21 cellular contexts compared by ENCODE assay signal in the genomic region with DNA sequence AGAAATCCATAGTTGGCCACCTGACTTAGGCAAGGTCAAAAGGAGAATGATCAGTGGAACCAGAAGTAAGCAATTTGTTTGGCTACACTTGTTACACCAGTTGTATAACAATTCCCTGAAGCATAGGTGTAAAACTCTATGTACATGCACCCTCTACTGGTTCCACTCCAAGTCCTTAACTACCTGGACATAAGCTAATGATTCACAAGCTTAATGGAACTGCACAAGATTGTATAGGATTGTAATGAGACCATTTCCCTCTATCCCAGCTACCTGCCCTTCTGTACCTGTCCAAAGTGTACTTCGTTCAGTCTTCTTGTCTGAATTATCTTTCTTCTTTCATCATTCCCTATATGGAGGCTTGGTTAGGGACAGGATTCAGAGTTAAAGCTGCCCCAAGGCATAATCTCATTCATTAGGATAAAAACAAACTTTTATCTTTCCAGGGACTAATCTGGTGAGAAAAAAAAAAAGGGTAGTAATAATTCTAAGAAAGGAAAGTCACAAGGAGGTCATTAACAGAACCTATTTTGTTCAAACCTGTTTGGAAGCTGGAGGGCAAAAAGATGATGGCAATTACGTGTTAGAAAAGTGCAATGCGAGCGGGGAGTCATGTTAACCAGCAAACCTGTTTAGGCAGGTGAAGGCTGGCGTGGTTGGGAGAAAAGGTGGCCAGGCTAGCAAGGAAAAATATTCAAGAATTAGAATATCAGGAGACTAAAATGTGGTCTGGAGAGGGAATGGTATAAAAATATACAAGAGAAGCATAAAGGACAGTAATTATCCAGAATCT. TPM values are rescaled to one million over a fixed set of nuclear protein-coding genes. Genes with fewer than 3 reads are reported as not detected.
DNase-seq lines count a peak whose midpoint lies in the region; ATAC-seq, FAIRE-seq and TF ChIP-seq lines count a peak whose summit lies in the region.
"Had no signal": no experiment of that assay in that cellular context is flagged by ENCODE, and none has a peak within 500 bp of the region (broad histone marks: within the 10 kb centered on the region; RNA-seq: fewer than 3 reads in every experiment).

No MANE protein-coding gene starts in this region.

- no peaks in the 10 kb centered on the region for H3K4me1 ChIP-seq in OCI-LY3 (ENCODE audit: low read length)
- no peaks in the 10 kb centered on the region for H3K4me1 ChIP-seq in esophagus muscularis mucosa
- H3K4me1 ChIP-seq in pancreas = no peaks in the 10 kb centered on the region
- H3K4me1 ChIP-seq in PC-3 (ENCODE audit: insufficient read depth, low read length) = peaks cover 20% of the 10 kb centered on the region
- H3K4me1 ChIP-seq: psoas muscle had no signal

- ATAC-seq in pancreas (peak in 1 of 4 donors; percentile 46), PC-3 (no peak)
- ATAC-seq: A549; activated T-helper 17 cell treated with anti-CD3 and anti-CD28 coated beads, Interleukin-2, amount 50 U/mL, for 72 hours; psoas muscle had no signal

- H3K9me3 ChIP-seq in OCI-LY3 (ENCODE audit: insufficient read depth, low read length) (no peaks in the 10 kb centered on the region), esophagus muscularis mucosa (no peaks in the 10 kb centered on the region), pancreas (no peaks in the 10 kb centered on the region), PC-3 (ENCODE audit: low read length) (no peaks in the 10 kb centered on the region)
- H3K9me3 ChIP-seq: A549, psoas muscle had no signal

- WGBS in esophagus muscularis mucosa = 87% methylated on average over 5 of the region's 5 CpGs
- WGBS in pancreas, 2 donors = 62 to 73% methylated on average over 5 of the region's 5 CpGs

- no peaks in the 10 kb centered on the region for H3K36me3 ChIP-seq in OCI-LY3 (replicated peaks; ENCODE audit: low read depth, low read length)
- H3K36me3 ChIP-seq in esophagus muscularis mucosa = no peaks in the 10 kb centered on the region
- no peaks in the 10 kb centered on the region for H3K36me3 ChIP-seq in pancreas
- no peaks in the 10 kb centered on the region for H3K36me3 ChIP-seq in PC-3 (ENCODE audit: low read depth, low read length)

- CTCF ChIA-PET in PC-3 (lab: Charles Lee) = interaction anchor here (0.6 to 1.0 kb wide), 2 partner anchors 23 to 221 kb away, joined by 6 to 9 read pairs; no protein-coding TSS in a partner anchor

- H2AFZ ChIP-seq in OCI-LY3 (ENCODE audit: low read depth, low read length) (no peak overlapping the region), PC-3 (ENCODE audit: low read length) (no peak overlapping the region)
- H2AFZ ChIP-seq: PC-9 had no signal

- H3K4me1 Mint-ChIP-seq in activated T-helper 1 cell treated with anti-CD3 and anti-CD28 coated beads, Interleukin-12 subunit alpha, Interleukin-12 subunit beta, Interleukin-2, Interleukin-4 antibody, amounts not matched to agents 30 ng/mL and 10 ng/mL and 1 ng/mL, durations not matched to agents 14 hours and 24 hours and 36 hours (ENCODE audit: low read depth) = no peaks in the 10 kb centered on the region
- H3K4me1 Mint-ChIP-seq: activated T-helper 17 cell treated with anti-CD3 and anti-CD28 coated beads, Interleukin-2, amount 50 U/mL, for 72 hours; memory B cell had no signal

- DNase-seq in esophagus muscularis mucosa (ENCODE audit: extremely low spot score) (peak; percentile 19), pancreas (no peak), PC-3 (no peak), MV-4-11 (lab: John Stamatoyannopoulos, UW) (no peak), amniotic stem cell (lab: John Stamatoyannopoulos, UW) (no peak)
- no peak for DNase-seq in activated T-helper 1 cell treated with anti-CD3 and anti-CD28 coated beads, Interleukin-12 subunit alpha, Interleukin-12 subunit beta, Interleukin-2, Interleukin-4 antibody, amounts not matched to agents 30 ng/mL and 10 ng/mL and 1 ng/mL, durations not matched to agents 14 hours and 24 hours and 36 hours (ENCODE audit: low spot score)
- DNase-seq: DMS79, erythroblast, NCI-H2081 treated with DMSO at 0.1 percent for 48 hours, NCI-H526 treated with DMSO at 0.1 percent for 48 hours, nephron progenitor cell, PC-9, psoas muscle had no signal

- no peak for TF ChIP-seq POLR2A in esophagus muscularis mucosa (IDR thresholded peaks at IDR 0.05; ENCODE audit: low read depth)

- H4K20me1 ChIP-seq in OCI-LY3 (ENCODE audit: insufficient read depth, low read length) (no peaks in the 10 kb centered on the region), PC-3 (ENCODE audit: low read length) (no peaks in the 10 kb centered on the region)

- no TSS peak for BruUV-seq in PC-3 (replicated peaks; lab: Mats Ljungman, UMichigan)

- H3K79me2 ChIP-seq in OCI-LY3 (ENCODE audit: low read length) = no peaks in the 10 kb centered on the region
- H3K79me2 ChIP-seq in PC-3 (ENCODE audit: low read length) = no peaks in the 10 kb centered on the region

- no peak for TF ChIP-seq EP300 in esophagus muscularis mucosa (IDR thresholded peaks at IDR 0.05)

- FAIRE-seq in pancreas (lab: Jason Lieb, UNC) = peak; percentile 34
- FAIRE-seq: A549, H1 had no signal

- H3K9me3 Mint-ChIP-seq in activated T-helper 1 cell treated with anti-CD3 and anti-CD28 coated beads, Interleukin-12 subunit alpha, Interleukin-12 subunit beta, Interleukin-2, Interleukin-4 antibody, amounts not matched to agents 30 ng/mL and 10 ng/mL and 1 ng/mL, durations not matched to agents 14 hours and 24 hours and 36 hours = no peaks in the 10 kb centered on the region
- H3K9me3 Mint-ChIP-seq: activated T-helper 17 cell treated with anti-CD3 and anti-CD28 coated beads, Interleukin-2, amount 50 U/mL, for 72 hours; dendritic cell treated with granulocyte-macrophage colony-stimulating factor and Interleukin-4, amounts not matched to agents 40 ng/mL and 50 ng/mL, for 4 days; memory B cell; nephron progenitor cell had no signal

- H3K4me3 ChIP-seq in OCI-LY3 (ENCODE audit: low read length) (no peak overlapping the region), esophagus muscularis mucosa (no peak overlapping the region), pancreas (no peak overlapping the region), PC-3 (ENCODE audit: low read length) (no peak overlapping the region)
- H3K4me3 ChIP-seq: A549, PC-9, psoas muscle had no signal

- no peak overlapping the region for H3K27ac Mint-ChIP-seq in activated T-helper 1 cell treated with anti-CD3 and anti-CD28 coated beads, Interleukin-12 subunit alpha, Interleukin-12 subunit beta, Interleukin-2, Interleukin-4 antibody, amounts not matched to agents 30 ng/mL and 10 ng/mL and 1 ng/mL, durations not matched to agents 14 hours and 24 hours and 36 hours
- H3K27ac Mint-ChIP-seq: activated T-helper 17 cell treated with anti-CD3 and anti-CD28 coated beads, Interleukin-2, amount 50 U/mL, for 72 hours; dendritic cell treated with granulocyte-macrophage colony-stimulating factor and Interleukin-4, amounts not matched to agents 40 ng/mL and 50 ng/mL, for 4 days; memory B cell; nephron progenitor cell had no signal

- H3K9ac ChIP-seq in OCI-LY3 (ENCODE audit: low read length) (no peak overlapping the region), PC-3 (ENCODE audit: low read length) (no peak overlapping the region)

- intact Hi-C loops in esophagus muscularis mucosa (cut with DNase I) = no loop called here
- intact Hi-C loops in pancreas (cut with DNase I) = no loop called here
- intact Hi-C loops in PC-3 (cut with micrococcal nuclease) = no loop called here
- intact Hi-C loops in activated T-helper 1 cell treated with anti-CD3 and anti-CD28 coated beads, Interleukin-12 subunit alpha, Interleukin-12 subunit beta, Interleukin-2, Interleukin-4 antibody, amounts not matched to agents 30 ng/mL and 10 ng/mL and 1 ng/mL, durations not matched to agents 14 hours and 24 hours and 36 hours (cut with micrococcal nuclease) = no loop called here

- H3K36me3 Mint-ChIP-seq in activated T-helper 1 cell treated with anti-CD3 and anti-CD28 coated beads, Interleukin-12 subunit alpha, Interleukin-12 subunit beta, Interleukin-2, Interleukin-4 antibody, amounts not matched to agents 30 ng/mL and 10 ng/mL and 1 ng/mL, durations not matched to agents 14 hours and 24 hours and 36 hours (ENCODE audit: low read depth) = no peaks in the 10 kb centered on the region
- H3K36me3 Mint-ChIP-seq: memory B cell had no signal

- H3K27me3 Mint-ChIP-seq in activated T-helper 1 cell treated with anti-CD3 and anti-CD28 coated beads, Interleukin-12 subunit alpha, Interleukin-12 subunit beta, Interleukin-2, Interleukin-4 antibody, amounts not matched to agents 30 ng/mL and 10 ng/mL and 1 ng/mL, durations not matched to agents 14 hours and 24 hours and 36 hours (ENCODE audit: insufficient read depth) = peaks cover 14% of the 10 kb centered on the region

- H3F3A ChIP-seq in PC-3 (ENCODE audit: low read length, unreplicated experiment) = no peaks in the 10 kb centered on the region

- no peak overlapping the region for H3K4me2 ChIP-seq in OCI-LY3 (ENCODE audit: low read length)
- no peak overlapping the region for H3K4me2 ChIP-seq in PC-3 (ENCODE audit: low read length)
- H3K4me2 ChIP-seq: A549, PC-9 had no signal

- H3K9me2 ChIP-seq in PC-3 (replicated peaks; ENCODE audit: low read length) = no peaks in the 10 kb centered on the region

- H3K27me3 ChIP-seq in OCI-LY3 (ENCODE audit: low read depth, low read length) = peaks cover 64% of the 10 kb centered on the region
- no peaks in the 10 kb centered on the region for H3K27me3 ChIP-seq in esophagus muscularis mucosa
- H3K27me3 ChIP-seq in pancreas = no peaks in the 10 kb centered on the region
- H3K27me3 ChIP-seq in PC-3 (ENCODE audit: low read length) = no peaks in the 10 kb centered on the region

- peak; percentile 8; the same call in 1 of the 2 replicates for TF ChIP-seq CTCF in C4-2B (conservative IDR thresholded peaks at IDR 0.05)
- peak; percentile 18; the same call in 1 of the 2 replicates for TF ChIP-seq CTCF in OCI-LY3 (IDR thresholded peaks at IDR 0.05; ENCODE audit: low read depth, low read length)
- no peak for TF ChIP-seq CTCF in esophagus muscularis mucosa (IDR thresholded peaks at IDR 0.05)
- no peak for TF ChIP-seq CTCF in pancreas (IDR thresholded peaks at IDR 0.05)
- no peak for TF ChIP-seq CTCF in PC-3 (conservative IDR thresholded peaks at IDR 0.05; ENCODE audit: low read depth, low read length)

- POLR2A ChIA-PET in PC-3 (lab: Charles Lee; ENCODE audit: unreplicated experiment) = no interaction called here

- no peak overlapping the region for H3K4me3 Mint-ChIP-seq in activated T-helper 1 cell treated with anti-CD3 and anti-CD28 coated beads, Interleukin-12 subunit alpha, Interleukin-12 subunit beta, Interleukin-2, Interleukin-4 antibody, amounts not matched to agents 30 ng/mL and 10 ng/mL and 1 ng/mL, durations not matched to agents 14 hours and 24 hours and 36 hours
- H3K4me3 Mint-ChIP-seq: activated T-helper 17 cell treated with anti-CD3 and anti-CD28 coated beads, Interleukin-2, amount 50 U/mL, for 72 hours; dendritic cell treated with granulocyte-macrophage colony-stimulating factor and Interleukin-4, amounts not matched to agents 40 ng/mL and 50 ng/mL, for 4 days; memory B cell; nephron progenitor cell had no signal

- H3K27ac ChIP-seq in C4-2B = no peak overlapping the region
- no peak overlapping the region for H3K27ac ChIP-seq in OCI-LY3 (ENCODE audit: low read length)
- H3K27ac ChIP-seq in esophagus muscularis mucosa (replicated peaks in 1 of 4) = no peak overlapping the region
- no peak overlapping the region for H3K27ac ChIP-seq in pancreas
- H3K27ac ChIP-seq in PC-3 (ENCODE audit: low read length) = no peak overlapping the region
- H3K27ac ChIP-seq: A549, PC-9, psoas muscle had no signal

RNA-seq across cellular contexts. Expression of a gene that starts 2.8 kb away (rescaled TPM):
- total RNA-seq in esophagus muscularis mucosa (1 to 10 TPM in 1 of 4 donors, under 1 TPM in 1, not detected in 2; 0.17 to 1.6 TPM), pancreas (1 to 10 TPM in 1 of 6 donors, under 1 TPM in 1, not detected in 4; 0.28 to 2.2 TPM), PC-3 (2014; rRNA removed) (not detected in 2 replicates)
- polyA plus RNA-seq in pancreas = under 1 TPM in 1 of 2 donors, not detected in 1; 0.30 TPM
- not detected in 2 replicates for total RNA-seq in activated T-helper 1 cell treated with anti-CD3 and anti-CD28 coated beads, Interleukin-12 subunit alpha, Interleukin-12 subunit beta, Interleukin-2, Interleukin-4 antibody, amounts not matched to agents 30 ng/mL and 10 ng/mL and 1 ng/mL, durations not matched to agents 14 hours and 24 hours and 36 hours
- total RNA-seq: activated CD8-positive, alpha-beta memory T cell treated with anti-CD3 and anti-CD28 coated beads for 36 hours; activated T-helper 17 cell treated with anti-CD3 and anti-CD28 coated beads, Interleukin-2, amount 50 U/mL, for 72 hours; H1; psoas muscle had no signal
- polyA plus RNA-seq: H1, psoas muscle had no signal

RNA-seq across cellular contexts. Expression of a gene that starts 4.1 kb away (rescaled TPM):
- total RNA-seq in esophagus muscularis mucosa (1 to 10 TPM in 1 of 4 donors, under 1 TPM in 2, not detected in 1; 0.40 to 1.2 (median 0.58) TPM), pancreas (10 to 100 TPM in 2 of 6 donors, 1 to 10 TPM in 1, under 1 TPM in 3; 0.65 to 34.3 (median 0.98) TPM), PC-3 (2014; rRNA removed) (0.80 TPM in 1 of 2 replicates, not detected in the other)
- polyA plus RNA-seq in pancreas = under 1 TPM; 0.28 to 0.80 TPM
- not detected in 2 replicates for total RNA-seq in activated T-helper 1 cell treated with anti-CD3 and anti-CD28 coated beads, Interleukin-12 subunit alpha, Interleukin-12 subunit beta, Interleukin-2, Interleukin-4 antibody, amounts not matched to agents 30 ng/mL and 10 ng/mL and 1 ng/mL, durations not matched to agents 14 hours and 24 hours and 36 hours
- total RNA-seq: activated CD8-positive, alpha-beta memory T cell treated with anti-CD3 and anti-CD28 coated beads for 36 hours; activated T-helper 17 cell treated with anti-CD3 and anti-CD28 coated beads, Interleukin-2, amount 50 U/mL, for 72 hours; H1 had no signal
- polyA plus RNA-seq: H1 had no signal

RNA-seq across cellular contexts. Expression of a gene that starts 36.6 kb away (rescaled TPM):
- total RNA-seq in esophagus muscularis mucosa = 100 to 1,000 TPM; 142 to 352 (median 213) TPM
- 100 to 1,000 TPM in 1 of 6 donors, 10 to 100 TPM in 5; 51.1 to 111 (median 58.8) TPM for total RNA-seq in pancreas
- polyA plus RNA-seq in pancreas = 10 to 100 TPM; 53.1 to 92.7 TPM
- total RNA-seq in PC-3 (2014; rRNA removed) = 14.9 and 24.5 TPM in 2 replicates
- 5.0 and 6.6 TPM in 2 replicates for total RNA-seq in activated T-helper 1 cell treated with anti-CD3 and anti-CD28 coated beads, Interleukin-12 subunit alpha, Interleukin-12 subunit beta, Interleukin-2, Interleukin-4 antibody, amounts not matched to agents 30 ng/mL and 10 ng/mL and 1 ng/mL, durations not matched to agents 14 hours and 24 hours and 36 hours

RNA-seq across cellular contexts. Expression of a gene that starts 46.0 kb away (rescaled TPM):
- total RNA-seq in esophagus muscularis mucosa = 1 to 10 TPM; 1.7 to 9.4 (median 3.2) TPM
- total RNA-seq in pancreas = 1 to 10 TPM in 4 of 6 donors, under 1 TPM in 2; 0.60 to 8.5 (median 2.2) TPM
- 1 to 10 TPM in 1 of 2 donors, under 1 TPM in 1; 0.92 to 1.0 TPM for polyA plus RNA-seq in pancreas
- total RNA-seq in PC-3 (2014; rRNA removed) = 0.40 TPM in 1 of 2 replicates, not detected in the other
- 0.17 TPM in 1 of 2 replicates, not detected in the other for total RNA-seq in activated T-helper 1 cell treated with anti-CD3 and anti-CD28 coated beads, Interleukin-12 subunit alpha, Interleukin-12 subunit beta, Interleukin-2, Interleukin-4 antibody, amounts not matched to agents 30 ng/mL and 10 ng/mL and 1 ng/mL, durations not matched to agents 14 hours and 24 hours and 36 hours
- total RNA-seq: activated CD8-positive, alpha-beta memory T cell treated with anti-CD3 and anti-CD28 coated beads for 36 hours had no signal
- polyA plus RNA-seq: A549 had no signal

Comparison
In these comparisons a context has a peak if more than half of its experiments do, and no peak if none do; other contexts are left out.
1. CTCF ChIP-seq: peak in C4-2B (single experiment) and OCI-LY3 (single experiment); none in esophagus muscularis mucosa (0 of 3), pancreas (0 of 4) and PC-3 (single experiment).